In the genomic region with DNA sequence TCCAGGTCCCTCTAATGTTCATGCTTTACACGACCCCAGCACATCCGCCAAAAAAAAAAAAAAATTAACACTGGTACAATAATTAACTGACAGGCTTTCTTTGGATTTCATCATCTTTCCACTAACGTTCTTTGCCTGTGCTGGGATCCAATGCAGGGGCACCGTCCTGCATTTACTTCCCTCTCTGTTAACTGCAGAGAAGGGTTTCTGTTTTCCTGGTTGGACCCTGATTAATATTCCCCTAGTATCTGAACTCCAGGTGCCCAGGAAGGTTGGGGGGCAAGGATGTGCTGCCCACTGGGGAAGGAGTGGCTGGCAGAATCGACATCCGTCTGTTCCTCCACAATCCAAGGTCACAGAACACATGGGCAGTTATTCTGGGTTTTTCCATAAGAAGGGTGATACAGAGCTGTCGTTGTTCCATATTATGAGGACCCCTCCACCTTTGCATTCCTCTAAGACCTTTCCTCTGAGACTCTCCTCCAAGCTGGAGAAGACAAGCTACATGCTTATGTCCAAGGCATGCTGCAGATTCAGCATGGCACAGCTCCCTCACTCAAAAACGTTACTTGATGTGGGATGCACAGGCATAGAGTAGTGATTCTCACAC, we compare ENCODE assay signal across 1 cellular context.
TF ChIP-seq lines count a peak whose summit lies in the region.

No MANE protein-coding gene starts in this region.

TF ChIP-seq in H1, 55 proteins besides CTCF, POLR2A, EP300 and RAD21:
- TF ChIP-seq KDM5A (IDR thresholded peaks at IDR 0.05; ENCODE audit: low read length), result no peak
